ENCODE assay signal across 29 cellular contexts in the genomic region with DNA sequence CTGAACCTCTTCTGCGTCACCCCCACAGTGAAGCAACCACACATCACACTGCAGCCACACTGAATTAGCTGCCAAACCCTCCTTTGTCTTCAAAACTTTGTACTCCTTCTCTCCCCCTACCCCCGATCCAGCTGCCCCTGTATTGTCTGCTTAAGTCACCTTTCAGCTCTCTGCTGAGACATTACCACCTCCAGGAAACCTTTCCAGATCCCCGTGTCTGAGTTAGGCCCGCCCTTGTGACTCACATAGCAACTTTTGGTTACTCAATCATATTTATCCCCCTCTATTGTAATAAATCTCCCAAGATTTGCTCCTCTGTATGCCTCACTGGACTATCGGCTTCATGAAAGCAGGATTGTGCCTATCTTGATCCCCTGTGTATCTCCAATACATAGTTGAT.
DNase-seq lines count a peak whose midpoint lies in the region; ATAC-seq, FAIRE-seq and TF ChIP-seq lines count a peak whose summit lies in the region.
"Had no signal": no experiment of that assay in that cellular context is flagged by ENCODE, and none has a peak within 500 bp of the region (broad histone marks: within the 10 kb centered on the region; RNA-seq: fewer than 3 reads in every experiment).

No MANE protein-coding gene starts in this region.

- H3K4me1 ChIP-seq in endodermal cell (ENCODE audit: control insufficient read depth, insufficient read depth, low read length) (no peaks in the 10 kb centered on the region), mucosa of descending colon (ENCODE audit: low read depth) (no peaks in the 10 kb centered on the region), SK-N-SH (ENCODE audit: control insufficient read depth in 1 of 2, insufficient read depth in 2 of 2, low read depth in 1 of 2, low read length in 1 of 2) (no peaks in the 10 kb centered on the region; a peak in 1 of 4 replicates)
- H3K4me1 ChIP-seq: heart right ventricle, prostate gland, tibial nerve had no signal

- H3K36me3 Mint-ChIP-seq in endodermal cell (ENCODE audit: low read depth) = peaks cover under 1% of the 10 kb centered on the region
- H3K36me3 Mint-ChIP-seq: CD4-positive, alpha-beta memory T cell had no signal

- no peaks in the 10 kb centered on the region for H3K9me2 ChIP-seq in SK-N-SH

- peak; percentile 8 for FAIRE-seq in GM19239 (lab: Jason Lieb, UNC)

- peaks cover 24% of the 10 kb centered on the region for H3K4me1 Mint-ChIP-seq in endodermal cell
- H3K4me1 Mint-ChIP-seq: CD4-positive, alpha-beta memory T cell; stimulated activated naive CD8-positive, alpha-beta T cell treated with anti-CD3 and anti-CD28 coated beads, Interleukin-15, amount 100 ng/mL, for 72 hours had no signal

- H3K27ac ChIP-seq in endodermal cell (ENCODE audit: low read depth, low read length) = no peak overlapping the region
- no peak overlapping the region for H3K27ac ChIP-seq in SK-N-SH (ENCODE audit: low read depth in 2 of 2, low read length in 1 of 2)
- H3K27ac ChIP-seq: heart right ventricle, prostate gland, skin epidermis, tibial nerve had no signal

- no peak overlapping the region for H3K4me3 Mint-ChIP-seq in endodermal cell
- H3K4me3 Mint-ChIP-seq: activated CD8-positive, alpha-beta T cell treated with anti-CD3 and anti-CD28 coated beads for 36 hours; activated T-cell treated with anti-CD3 and anti-CD28 coated beads, Interleukin-2, amount 50 U/mL, for 24 hours; CD4-positive, alpha-beta memory T cell; HFFc6; neural crest cell; stimulated activated naive CD8-positive, alpha-beta T cell treated with anti-CD3 and anti-CD28 coated beads, Interleukin-15, amount 100 ng/mL, for 72 hours had no signal

- H3F3A ChIP-seq in SK-N-SH (replicated peaks; ENCODE audit: insufficient read depth) = no peaks in the 10 kb centered on the region

- POLR2A ChIA-PET in SK-N-SH (lab: Yijun Ruan, JAX) = no interaction called here

- no peak for TF ChIP-seq CTCF in endodermal cell (conservative IDR thresholded peaks at IDR 0.05)
- TF ChIP-seq CTCF in mucosa of descending colon (IDR thresholded peaks at IDR 0.05) = no peak
- no peak for TF ChIP-seq CTCF in SK-N-SH (IDR thresholded peaks at IDR 0.05)

- H3K4me2 ChIP-seq in SK-N-SH = no peak overlapping the region

- 73 to 82% methylated on average over 4 to 5 of the region's 5 CpGs for WGBS in endodermal cell (ENCODE audit: insufficient coverage in 1 of 2, insufficient read length in 1 of 2), 2 experiments
- WGBS in SK-N-SH (ENCODE audit: low lambda C conversion rate) = 72% methylated on average over 5 of the region's 5 CpGs

- H3K9ac ChIP-seq in endodermal cell (ENCODE audit: extremely low read depth, low read length, poor library complexity, severe bottlenecking) (no peak overlapping the region), SK-N-SH (no peak overlapping the region)

- intact Hi-C loops in mucosa of descending colon (cut with DNase I, micrococcal nuclease) = no loop called here

- H3K27me3 ChIP-seq in endodermal cell (ENCODE audit: control insufficient read depth, insufficient read depth, low read length, poor library complexity, severe bottlenecking) (no peaks in the 10 kb centered on the region), SK-N-SH (ENCODE audit: insufficient read depth) (no peaks in the 10 kb centered on the region)
- H3K27me3 ChIP-seq: heart right ventricle, tibial nerve had no signal

- no peak for TF ChIP-seq RAD21 in SK-N-SH (IDR thresholded peaks at IDR 0.05; ENCODE audit: low read length)

- CTCF ChIA-PET in SK-N-SH (lab: Yijun Ruan, JAX) = interaction anchor here (0.7 kb wide), 1 partner anchor 340 kb away, joined by 3 read pairs; no protein-coding TSS in a partner anchor

- H3K36me3 ChIP-seq in endodermal cell (ENCODE audit: control insufficient read depth, insufficient read depth, low read length) = peaks cover 1% of the 10 kb centered on the region
- H3K36me3 ChIP-seq in mucosa of descending colon (ENCODE audit: low read depth) = no peaks in the 10 kb centered on the region
- no peaks in the 10 kb centered on the region for H3K36me3 ChIP-seq in SK-N-SH (replicated peaks in 1 of 2; ENCODE audit: control insufficient read depth in 1 of 2, insufficient read depth in 2 of 2, low read length in 1 of 2)
- H3K36me3 ChIP-seq: prostate gland, tibial nerve had no signal

- H2AFZ ChIP-seq in SK-N-SH (ENCODE audit: low read depth) = no peak overlapping the region

- no peak for TF ChIP-seq EP300 in SK-N-SH (IDR thresholded peaks at IDR 0.05; ENCODE audit: borderline replicate concordance in 1 of 2, low read depth in 1 of 2, low read length in 1 of 2)

- H3K9me3 ChIP-seq in endodermal cell (ENCODE audit: control insufficient read depth, low read length) = peaks cover 7% of the 10 kb centered on the region
- H3K9me3 ChIP-seq in mucosa of descending colon = peaks cover 2% of the 10 kb centered on the region
- H3K9me3 ChIP-seq in SK-N-SH = no peaks in the 10 kb centered on the region
- H3K9me3 ChIP-seq: prostate gland had no signal

- no peak overlapping the region for H3K4me3 ChIP-seq in endodermal cell (ENCODE audit: low read length)
- no peak overlapping the region for H3K4me3 ChIP-seq in mucosa of descending colon
- H3K4me3 ChIP-seq in SK-N-SH (ENCODE audit: low read depth in 2 of 2, low read length in 1 of 2) = no peak overlapping the region
- H3K4me3 ChIP-seq: heart right ventricle, prostate gland, skin epidermis, tibial nerve had no signal

- H3K79me2 ChIP-seq in SK-N-SH (ENCODE audit: insufficient read depth) = no peaks in the 10 kb centered on the region

- peaks cover 4% of the 10 kb centered on the region for H3K9me3 Mint-ChIP-seq in endodermal cell
- H3K9me3 Mint-ChIP-seq: activated CD8-positive, alpha-beta T cell treated with anti-CD3 and anti-CD28 coated beads for 36 hours; activated T-cell treated with anti-CD3 and anti-CD28 coated beads, Interleukin-2, amount 50 U/mL, for 24 hours; HFFc6; stimulated activated naive CD8-positive, alpha-beta T cell treated with anti-CD3 and anti-CD28 coated beads, Interleukin-15, amount 100 ng/mL, for 72 hours had no signal

- H4K20me1 ChIP-seq in SK-N-SH (ENCODE audit: insufficient read depth) = no peaks in the 10 kb centered on the region

- peak; percentile 65 for ATAC-seq in mucosa of descending colon
- ATAC-seq in stimulated activated naive CD8-positive, alpha-beta T cell treated with anti-CD3 and anti-CD28 coated beads, Interleukin-15, Interleukin-2, amounts not matched to agents 100 U/mL and 50 U/mL, for 24 hours = no peak
- no peak for ATAC-seq in HG02981 (IDR thresholded peaks at IDR 0.05; ENCODE audit: unreplicated experiment)
- ATAC-seq: activated CD8-positive, alpha-beta T cell treated with anti-CD3 and anti-CD28 coated beads for 36 hours; heart right ventricle; left ventricle myocardium superior; stimulated activated naive CD8-positive, alpha-beta T cell treated with anti-CD3 and anti-CD28 coated beads, Interleukin-15, amount 100 ng/mL, for 72 hours had no signal

- H3K27ac Mint-ChIP-seq in endodermal cell = no peak overlapping the region
- H3K27ac Mint-ChIP-seq: activated CD8-positive, alpha-beta T cell treated with anti-CD3 and anti-CD28 coated beads for 36 hours; activated T-cell treated with anti-CD3 and anti-CD28 coated beads, Interleukin-2, amount 50 U/mL, for 24 hours; CD4-positive, alpha-beta memory T cell; HFFc6; stimulated activated naive CD8-positive, alpha-beta T cell treated with anti-CD3 and anti-CD28 coated beads, Interleukin-15, amount 100 ng/mL, for 72 hours had no signal

- no peak for DNase-seq in GM19239 (ENCODE audit: insufficient read length, low spot score)
- DNase-seq in NCI-H226 = peak; percentile 35
- peak; percentile 54 for DNase-seq in endodermal cell
- no peak for DNase-seq in mucosa of descending colon
- DNase-seq in stimulated activated naive CD8-positive, alpha-beta T cell treated with anti-CD3 and anti-CD28 coated beads, Interleukin-15, Interleukin-2, amounts not matched to agents 100 U/mL and 50 U/mL, for 24 hours = no peak
- DNase-seq in activated CD8-positive, alpha-beta memory T cell treated with anti-CD3 and anti-CD28 coated beads for 24 hours = no peak
- DNase-seq in SK-N-SH = no peak
- DNase-seq: activated CD4-positive, CD25-positive, alpha-beta regulatory T cell; activated CD8-positive, alpha-beta T cell treated with anti-CD3 and anti-CD28 coated beads for 36 hours; activated naive CD4-positive, alpha-beta T cell treated with Interleukin-2 at 50 U/mL for 16 hours; activated T-cell treated with anti-CD3 and anti-CD28 coated beads, Interleukin-2, amount 50 U/mL, for 24 hours; CD4-positive, alpha-beta memory T cell; cerebellar nuclear complex; DMS53; effector CD4-positive, alpha-beta T cell; heart right ventricle; HFFc6; KG1; left ventricle myocardium superior; NCI-H1105; NCI-H2081 treated with DMSO at 0.1 percent for 48 hours; NK-92 treated with Interleukin-12 subunit alpha and Interleukin-12 subunit beta, amount 100 ng/mL, for 24 hours; stimulated activated naive CD8-positive, alpha-beta T cell treated with anti-CD3 and anti-CD28 coated beads, Interleukin-15, amount 100 ng/mL, for 72 hours; T1000 had no signal

- H3K27me3 Mint-ChIP-seq in endodermal cell (ENCODE audit: insufficient read depth) = no peaks in the 10 kb centered on the region
- H3K27me3 Mint-ChIP-seq: activated CD8-positive, alpha-beta T cell treated with anti-CD3 and anti-CD28 coated beads for 36 hours; stimulated activated naive CD8-positive, alpha-beta T cell treated with anti-CD3 and anti-CD28 coated beads, Interleukin-15, amount 100 ng/mL, for 72 hours had no signal

TF ChIP-seq in SK-N-SH, 30 proteins besides CTCF, POLR2A, EP300 and RAD21 (continues in another document):
- no peak for TF ChIP-seq RXRA (IDR thresholded peaks at IDR 0.05; ENCODE audit: borderline replicate concordance, low read depth)
- no peak for TF ChIP-seq EZH2phosphoT487 (IDR thresholded peaks at IDR 0.05; ENCODE audit: borderline replicate concordance, low read depth)
- TF ChIP-seq TAF1 (IDR thresholded peaks at IDR 0.05; ENCODE audit: borderline replicate concordance, low read depth, low read length) = no peak
- TF ChIP-seq RFX5 (IDR thresholded peaks at IDR 0.05; ENCODE audit: low read length) = no peak
- no peak for TF ChIP-seq MEF2A (IDR thresholded peaks at IDR 0.05; ENCODE audit: borderline replicate concordance, low read depth)
- no peak for TF ChIP-seq CHD2 (IDR thresholded peaks at IDR 0.05; ENCODE audit: low read length, partially characterized antibody)
- TF ChIP-seq, protein P1, sequence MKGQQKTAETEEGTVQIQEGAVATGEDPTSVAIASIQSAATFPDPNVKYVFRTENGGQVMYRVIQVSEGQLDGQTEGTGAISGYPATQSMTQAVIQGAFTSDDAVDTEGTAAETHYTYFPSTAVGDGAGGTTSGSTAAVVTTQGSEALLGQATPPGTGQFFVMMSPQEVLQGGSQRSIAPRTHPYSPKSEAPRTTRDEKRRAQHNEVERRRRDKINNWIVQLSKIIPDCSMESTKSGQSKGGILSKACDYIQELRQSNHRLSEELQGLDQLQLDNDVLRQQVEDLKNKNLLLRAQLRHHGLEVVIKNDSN (IDR thresholded peaks at IDR 0.05; ENCODE audit: borderline replicate concordance, low read depth) = no peak
- no peak for TF ChIP-seq FOXM1 (IDR thresholded peaks at IDR 0.05; ENCODE audit: low read depth)
- TF ChIP-seq RCOR1 (IDR thresholded peaks at IDR 0.05; ENCODE audit: low read length) = no peak

Comparison
In these comparisons a context has a peak if more than half of its experiments do, and no peak if none do; other contexts are left out.
1. DNase-seq: peak in NCI-H226 (single experiment) and endodermal cell (single experiment); none in GM19239 (single experiment), mucosa of descending colon (0 of 3), stimulated activated naive CD8-positive, alpha-beta T cell treated with anti-CD3 and anti-CD28 coated beads, Interleukin-15, Interleukin-2, amounts not matched to agents 100 U/mL and 50 U/mL, for 24 hours (single experiment), activated CD8-positive, alpha-beta memory T cell treated with anti-CD3 and anti-CD28 coated beads for 24 hours (single experiment) and SK-N-SH (single experiment).